Comparison of ENCODE assay signal across 25 cellular contexts in genomic region chr9:3999706-4000105, GRCh38.
DNase-seq lines count a peak whose midpoint lies in the region; ATAC-seq, FAIRE-seq and TF ChIP-seq lines count a peak whose summit lies in the region.
"Had no signal": no experiment of that assay in that cellular context is flagged by ENCODE, and none has a peak within 500 bp of the region (broad histone marks: within the 10 kb centered on the region; RNA-seq: fewer than 3 reads in every experiment).

No MANE protein-coding gene starts in this region.

- peaks cover 8% of the 10 kb centered on the region; the same call in 1 of the 3 replicates for H3K9me3 ChIP-seq in A549
- H3K9me3 ChIP-seq in IMR-90 (ENCODE audit: control insufficient read depth, insufficient read depth, low read length): no peaks in the 10 kb centered on the region
- H3K9me3 ChIP-seq: BE2C had no signal

- no peak overlapping the region for H3K4me3 ChIP-seq in A549
- H3K4me3 ChIP-seq in IMR-90 (ENCODE audit: insufficient read depth, low read depth, low read length): no peak overlapping the region
- H3K4me3 ChIP-seq: BLaER1, GM12878 had no signal

- H3K4me1 ChIP-seq in A549 (no peaks in the 10 kb centered on the region), IMR-90 (ENCODE audit: control insufficient read depth, insufficient read depth, low read length) (no peaks in the 10 kb centered on the region)
- H3K4me1 ChIP-seq: BE2C, BLaER1 had no signal

- H2AK9ac ChIP-seq in IMR-90 (replicated peaks; ENCODE audit: low read depth, low read length, poor library complexity): no peak overlapping the region

- no peaks in the 10 kb centered on the region for H3K9me1 ChIP-seq in IMR-90 (ENCODE audit: insufficient read depth, low read length)

- peak overlapping the region; percentile 14 for H3K27ac Mint-ChIP-seq in nephron progenitor cell
- H3K27ac Mint-ChIP-seq: CD14-positive monocyte; CD4-positive, alpha-beta memory T cell; CD4-positive, CD25-positive, alpha-beta regulatory T cell; CD8-positive, alpha-beta memory T cell had no signal

- dilution Hi-C loops in IMR-90 (cut with HindIII; ENCODE audit: low sequenced_read_pairs, unreplicated experiment): no loop called here

- ATAC-seq in A549 (no peak), IMR-90 (ENCODE audit: low read depth) (no peak), GM19455 (IDR thresholded peaks at IDR 0.05; ENCODE audit: unreplicated experiment) (no peak)
- ATAC-seq: GM12878 had no signal

- no peak for TF ChIP-seq POLR2A in A549 (IDR thresholded peaks at IDR 0.05; ENCODE audit: low read length)
- TF ChIP-seq POLR2A in IMR-90 (IDR thresholded peaks at IDR 0.05; ENCODE audit: low read depth, low read length): no peak

- TF ChIP-seq RAD21 in A549 (conservative IDR thresholded peaks at IDR 0.05 in 1 of 2, IDR thresholded peaks at IDR 0.05 in 1 of 2) (no peak), IMR-90 (IDR thresholded peaks at IDR 0.05; ENCODE audit: low read length) (no peak)

- peaks cover 36% of the 10 kb centered on the region for H3K36me3 Mint-ChIP-seq in nephron progenitor cell (ENCODE audit: low read depth)
- H3K36me3 Mint-ChIP-seq: CD14-positive monocyte; CD4-positive, alpha-beta memory T cell; CD4-positive, CD25-positive, alpha-beta regulatory T cell had no signal

- no peak overlapping the region for H3K9ac ChIP-seq in IMR-90 (ENCODE audit: low read depth, low read length)
- H3K9ac ChIP-seq: BLaER1 had no signal

- H3K4me2 ChIP-seq in A549 (no peak overlapping the region), IMR-90 (ENCODE audit: low read depth, low read length) (no peak overlapping the region)
- H3K4me2 ChIP-seq: BLaER1 had no signal

- H3K18ac ChIP-seq in IMR-90 (ENCODE audit: low read depth, low read length): no peak overlapping the region

- no peak overlapping the region for H3K23ac ChIP-seq in IMR-90 (ENCODE audit: low read depth, low read length)

- BruUV-seq in IMR-90 (replicated peaks; lab: Mats Ljungman, UMichigan): no TSS peak

- no peak overlapping the region for H4K8ac ChIP-seq in IMR-90 (ENCODE audit: low read depth in 2 of 2, low read length in 2 of 2)

- H3K4ac ChIP-seq in IMR-90 (ENCODE audit: low read depth, low read length): no peak overlapping the region

- DNase-seq in A549 (ENCODE audit: low read depth in 1 of 2, low spot score in 1 of 2) (no peak), IMR-90 (no peak), nephron progenitor cell (no peak), EL (no peak)
- DNase-seq in stimulated activated naive CD4-positive, alpha-beta T cell treated with Interleukin-2 at 50 U/mL for 16 hours (lab: John Stamatoyannopoulos, UW): no peak
- DNase-seq: ACHN; BE2C; C1 segment of cervical spinal cord; CD4-positive, alpha-beta memory T cell; CD4-positive, CD25-positive, alpha-beta regulatory T cell; CD8-positive, alpha-beta memory T cell; COR-L47; DMS 273 treated with DMSO at 0.1 percent for 48 hours; DMS153; DMS53; DMS79; DND-41; GDM1 had no signal

- no peak overlapping the region for H2BK15ac ChIP-seq in IMR-90 (ENCODE audit: low read depth, low read length)

- H4K20me1 ChIP-seq in IMR-90 (ENCODE audit: insufficient read depth, low read length): no peaks in the 10 kb centered on the region
- H4K20me1 ChIP-seq: BLaER1 had no signal

- CTCF ChIA-PET in A549 (lab: Yijun Ruan, JAX): interaction anchor here (1.0 kb wide), 2 partner anchors 16 to 22 kb away, joined by 3 read pairs; no protein-coding TSS in a partner anchor
- CTCF ChIA-PET in IMR-90 (lab: Yijun Ruan, JAX): no interaction called here

- no peak for TF ChIP-seq CTCF in A549 (IDR thresholded peaks at IDR 0.05)
- no peak for TF ChIP-seq CTCF in IMR-90 (conservative IDR thresholded peaks at IDR 0.05; ENCODE audit: low read depth, low read length)
- TF ChIP-seq CTCF in nephron progenitor cell (IDR thresholded peaks at IDR 0.05): no peak

- H3K14ac ChIP-seq in IMR-90 (replicated peaks; ENCODE audit: low read depth, low read length): no peak overlapping the region

- H3K9me3 Mint-ChIP-seq in nephron progenitor cell: peaks cover 41% of the 10 kb centered on the region

- H3K27me3 Mint-ChIP-seq in nephron progenitor cell (ENCODE audit: low read depth, poor library complexity): no peaks in the 10 kb centered on the region

- no peak overlapping the region for H4K5ac ChIP-seq in IMR-90 (ENCODE audit: low read depth, low read length)

- H3K4me1 Mint-ChIP-seq in nephron progenitor cell: no peaks in the 10 kb centered on the region
- H3K4me1 Mint-ChIP-seq: CD14-positive monocyte; CD4-positive, alpha-beta memory T cell; CD4-positive, CD25-positive, alpha-beta regulatory T cell; CD8-positive, alpha-beta memory T cell had no signal

- in situ Hi-C loops in IMR-90 (cut with MboI; ENCODE audit: low sequenced_read_pairs): no loop called here

- H2AFZ ChIP-seq in IMR-90 (replicated peaks; ENCODE audit: low read length, poor library complexity): no peak overlapping the region

- H3K79me1 ChIP-seq in IMR-90 (ENCODE audit: low read depth in 1 of 2, low read length in 2 of 2): peaks cover 4 to 12% of the 10 kb centered on the region in 2 experiments; a peak in 1 of 4 replicates

- no peak overlapping the region for H2BK5ac ChIP-seq in IMR-90 (ENCODE audit: low read depth, low read length, poor library complexity, severe bottlenecking)

- H2BK120ac ChIP-seq in IMR-90 (ENCODE audit: low read depth, low read length): no peak overlapping the region

- POLR2A ChIA-PET in A549 (lab: Yijun Ruan, JAX) (no interaction called here), IMR-90 (lab: Charles Lee; ENCODE audit: unreplicated experiment) (interaction anchor here (0.6 kb wide), 1 partner anchor 158 kb away, joined by 4 read pairs; no protein-coding TSS in a partner anchor)

- intact Hi-C loops in IMR-90 (cut with micrococcal nuclease): no loop called here

- H3K27me3 ChIP-seq in IMR-90 (ENCODE audit: control insufficient read depth, insufficient read depth, low read length): no peaks in the 10 kb centered on the region
- H3K27me3 ChIP-seq: BE2C, BLaER1 had no signal

- no peak overlapping the region for H3K4me3 Mint-ChIP-seq in nephron progenitor cell
- H3K4me3 Mint-ChIP-seq: CD14-positive monocyte; CD4-positive, alpha-beta memory T cell; CD4-positive, CD25-positive, alpha-beta regulatory T cell; CD8-positive, alpha-beta memory T cell had no signal

- no peak overlapping the region for H3K56ac ChIP-seq in IMR-90 (ENCODE audit: extremely low read depth, insufficient read depth, low read length)

- no peak overlapping the region for H4K91ac ChIP-seq in IMR-90 (ENCODE audit: insufficient read depth, low read depth, low read length)

- H3K27ac ChIP-seq in A549 (no peak overlapping the region), IMR-90 (ENCODE audit: insufficient read depth, low read length) (no peak overlapping the region)
- H3K27ac ChIP-seq: 22Rv1, BLaER1 had no signal

- no peak overlapping the region for H2BK20ac ChIP-seq in IMR-90 (ENCODE audit: low read depth, low read length)

- no peak for TF ChIP-seq EP300 in A549 (IDR thresholded peaks at IDR 0.05)

- WGBS in A549 (ENCODE audit: missing lambda C conversion rate): 92% methylated on average over 3 of the region's 3 CpGs
- no CpG with 5 or more reads among the region's 3 CpGs for WGBS in IMR-90 (ENCODE audit: extremely low coverage in 2 of 2, insufficient read length in 1 of 2), 2 experiments

- no peak for FAIRE-seq in A549 (lab: Jason Lieb, UNC)
- FAIRE-seq: GM12878, GM12892, GM18507 had no signal

- no peaks in the 10 kb centered on the region for H3K36me3 ChIP-seq in IMR-90 (ENCODE audit: control insufficient read depth, insufficient read depth, low read length)
- H3K36me3 ChIP-seq: BE2C, BLaER1 had no signal

- no peak overlapping the region for H2AK5ac ChIP-seq in IMR-90 (ENCODE audit: low read depth, low read length)

TF ChIP-seq in A549, 52 proteins besides CTCF, POLR2A, EP300 and RAD21 (continues in another document):
- TF ChIP-seq NPAS2 (CRISPR knock-in tag; IDR thresholded peaks at IDR 0.05; ENCODE audit: borderline replicate concordance): no peak
- peak; percentile 32 to 50; a peak in 1 of 4 replicates for TF ChIP-seq CEBPB (IDR thresholded peaks at IDR 0.05)
- no peak for TF ChIP-seq HEYL (CRISPR knock-in tag; IDR thresholded peaks at IDR 0.05)
- no peak for TF ChIP-seq PBX3 (IDR thresholded peaks at IDR 0.05)

TF ChIP-seq in IMR-90, 13 proteins besides CTCF, POLR2A, EP300 and RAD21:
- TF ChIP-seq MAZ (IDR thresholded peaks at IDR 0.05; ENCODE audit: borderline replicate concordance, low read depth, low read length) (no peak), CEBPB (IDR thresholded peaks at IDR 0.05; ENCODE audit: low read depth, low read length) (peak; percentile 76)
TF ChIP-seq in IMR-90: peak in this region for 1.
